ENCODE assay signal across 26 cellular contexts in genomic region chr1:241396747-241397691, GRCh38. TPM values are rescaled to one million over a fixed set of nuclear protein-coding genes. Genes with fewer than 3 reads are reported as not detected.
DNase-seq lines count a peak whose midpoint lies in the region; ATAC-seq, FAIRE-seq and TF ChIP-seq lines count a peak whose summit lies in the region.
"Had no signal": no experiment of that assay in that cellular context is flagged by ENCODE, and none has a peak within 500 bp of the region (broad histone marks: within the 10 kb centered on the region; RNA-seq: fewer than 3 reads in every experiment).

No MANE protein-coding gene starts in this region.

- H3K9me3 Mint-ChIP-seq in osteocyte (ENCODE audit: unreplicated experiment): no peaks in the 10 kb centered on the region
- H3K9me3 Mint-ChIP-seq in activated T-helper 2 cell treated with anti-CD3 and anti-CD28 coated beads, Interferon-gamma antibody, Interleukin-2, Interleukin-4, amounts not matched to agents 10 μg/mL and 5 μg/mL and 100 μg/mL, durations not matched to agents 14 hours and 24 hours and 36 hours: no peaks in the 10 kb centered on the region
- no peaks in the 10 kb centered on the region for H3K9me3 Mint-ChIP-seq in CD4-positive, alpha-beta T cell

- no peak overlapping the region for H2BK15ac ChIP-seq in H1 (ENCODE audit: low read length)

- H3K4me3 Mint-ChIP-seq in osteocyte (ENCODE audit: unreplicated experiment): no peak overlapping the region
- no peak overlapping the region for H3K4me3 Mint-ChIP-seq in activated T-helper 2 cell treated with anti-CD3 and anti-CD28 coated beads, Interferon-gamma antibody, Interleukin-2, Interleukin-4, amounts not matched to agents 10 μg/mL and 5 μg/mL and 100 μg/mL, durations not matched to agents 14 hours and 24 hours and 36 hours (ENCODE audit: low read depth)
- no peak overlapping the region for H3K4me3 Mint-ChIP-seq in CD4-positive, alpha-beta T cell
- H3K4me3 Mint-ChIP-seq: activated CD8-positive, alpha-beta T cell treated with anti-CD3 and anti-CD28 coated beads, Interleukin-2, amount 10 ng/mL, durations not matched to agents 7 days and 5 days; T-cell had no signal

- POLR2A ChIA-PET in H1 (lab: Charles Lee; ENCODE audit: partially characterized antibody): interaction anchor here (0.9 to 1.3 kb wide), 2 partner anchors 9 to 10 kb away, joined by 3 to 4 read pairs; no protein-coding TSS in a partner anchor
- POLR2A ChIA-PET in CD4-positive, alpha-beta T cell (lab: Charles Lee): no interaction called here

- peak overlapping the region; percentile 63 for H2AFZ ChIP-seq in H1 (ENCODE audit: low read length)

- TF ChIP-seq POLR2A in H1 (IDR thresholded peaks at IDR 0.05; ENCODE audit: control extremely low read depth in 1 of 2, low read depth in 2 of 2, low read length in 2 of 2): no peak

- no peaks in the 10 kb centered on the region for H3K36me3 Mint-ChIP-seq in osteocyte (ENCODE audit: unreplicated experiment)
- H3K36me3 Mint-ChIP-seq in activated T-helper 2 cell treated with anti-CD3 and anti-CD28 coated beads, Interferon-gamma antibody, Interleukin-2, Interleukin-4, amounts not matched to agents 10 μg/mL and 5 μg/mL and 100 μg/mL, durations not matched to agents 14 hours and 24 hours and 36 hours (ENCODE audit: low read depth): no peaks in the 10 kb centered on the region
- H3K36me3 Mint-ChIP-seq in CD4-positive, alpha-beta T cell (ENCODE audit: low read depth): no peaks in the 10 kb centered on the region
- H3K36me3 Mint-ChIP-seq: T-cell had no signal

- peaks cover 32% of the 10 kb centered on the region for H3K4me1 Mint-ChIP-seq in osteocyte (ENCODE audit: unreplicated experiment)
- H3K4me1 Mint-ChIP-seq in activated T-helper 2 cell treated with anti-CD3 and anti-CD28 coated beads, Interferon-gamma antibody, Interleukin-2, Interleukin-4, amounts not matched to agents 10 μg/mL and 5 μg/mL and 100 μg/mL, durations not matched to agents 14 hours and 24 hours and 36 hours (ENCODE audit: low read depth): no peaks in the 10 kb centered on the region
- H3K4me1 Mint-ChIP-seq in CD4-positive, alpha-beta T cell (ENCODE audit: low read depth): no peaks in the 10 kb centered on the region
- H3K4me1 Mint-ChIP-seq: T-cell had no signal

- no peak overlapping the region for H3K9ac ChIP-seq in H1 (replicated peaks in 1 of 4; ENCODE audit: extremely low read depth in 1 of 4, low read depth in 3 of 4, low read length in 3 of 4)

- no peaks in the 10 kb centered on the region for H3K79me1 ChIP-seq in H1 (ENCODE audit: low read depth, low read length)

- no peak overlapping the region for H2BK12ac ChIP-seq in H1 (ENCODE audit: low read depth, low read length)

- no peak overlapping the region for H3K23ac ChIP-seq in H1 (ENCODE audit: insufficient read length)

- H2BK120ac ChIP-seq in H1 (replicated peaks; ENCODE audit: low read depth, low read length): no peak overlapping the region

- no peaks in the 10 kb centered on the region for H3K36me3 ChIP-seq in H1 (ENCODE audit: control insufficient read depth in 2 of 4, insufficient read depth in 4 of 4, low read length in 3 of 4)
- H3K36me3 ChIP-seq: upper lobe of left lung had no signal

- no peak overlapping the region for H2BK20ac ChIP-seq in H1 (ENCODE audit: low read length)

- H3K14ac ChIP-seq in H1 (ENCODE audit: insufficient read length): no peak overlapping the region

- H3K9me3 ChIP-seq in H1 (ENCODE audit: insufficient read depth in 2 of 2, low read depth in 1 of 2, low read length in 1 of 2): no peaks in the 10 kb centered on the region
- no peaks in the 10 kb centered on the region for H3K9me3 ChIP-seq in CD4-positive, alpha-beta T cell (ENCODE audit: control insufficient read depth, low read length)
- H3K9me3 ChIP-seq: upper lobe of left lung had no signal

- no peak overlapping the region for H3K4me3 ChIP-seq in H1 (ENCODE audit: extremely low read depth in 1 of 4, insufficient read depth in 2 of 4, low read depth in 3 of 4, low read length in 4 of 4)
- H3K4me3 ChIP-seq: lung, upper lobe of left lung had no signal

- H4K8ac ChIP-seq in H1 (ENCODE audit: extremely low read depth, insufficient read depth, low read length): no peak overlapping the region

- H3K27me3 ChIP-seq in H1 (replicated peaks in 1 of 4; ENCODE audit: control insufficient read depth in 3 of 4, extremely low read depth in 1 of 4, insufficient read depth in 3 of 4, low read length in 3 of 4): no peaks in the 10 kb centered on the region
- H3K27me3 ChIP-seq in CD4-positive, alpha-beta T cell (ENCODE audit: control insufficient read depth, insufficient read depth, low read length): no peaks in the 10 kb centered on the region
- H3K27me3 ChIP-seq: upper lobe of left lung had no signal

- no peak for ATAC-seq in CD4-positive, alpha-beta T cell (ENCODE audit: poor library complexity)
- ATAC-seq: activated CD8-positive, alpha-beta T cell treated with anti-CD3 and anti-CD28 coated beads, Interleukin-2, amount 10 ng/mL, durations not matched to agents 7 days and 5 days; T-cell had no signal

- no peak overlapping the region for H3K27ac ChIP-seq in H1 (ENCODE audit: low read depth, low read length)
- no peak overlapping the region for H3K27ac ChIP-seq in CD4-positive, alpha-beta T cell (ENCODE audit: low read depth, low read length)
- H3K27ac ChIP-seq: C4-2B, upper lobe of left lung had no signal

- peak; percentile 51 for DNase-seq in EH (ENCODE audit: low read depth)
- DNase-seq in NCI-H69 (lab: John Stamatoyannopoulos, UW): peak; percentile 60
- no peak for DNase-seq in H1 (ENCODE audit: low read depth in 1 of 2, low spot score in 2 of 2)
- no peak for DNase-seq in osteocyte (ENCODE audit: extremely low spot score, unreplicated experiment)
- no peak for DNase-seq in MV-4-11 (lab: John Stamatoyannopoulos, UW)
- DNase-seq in NCI-H510A (lab: John Stamatoyannopoulos, UW): no peak
- no peak for DNase-seq in activated T-helper 2 cell treated with anti-CD3 and anti-CD28 coated beads, Interferon-gamma antibody, Interleukin-2, Interleukin-4, amounts not matched to agents 10 μg/mL and 5 μg/mL and 100 μg/mL, durations not matched to agents 14 hours and 24 hours and 36 hours (ENCODE audit: low spot score)
- DNase-seq in CD4-positive, alpha-beta T cell: no peak
- DNase-seq: activated CD4-positive, CD25-positive, alpha-beta regulatory T cell treated with anti-CD3 and anti-CD28 coated beads, Interleukin-2, amount 50 U/mL, for 72 hours; activated CD8-positive, alpha-beta T cell treated with anti-CD3 and anti-CD28 coated beads, Interleukin-2, amount 10 ng/mL, durations not matched to agents 7 days and 5 days; activated naive CD4-positive, alpha-beta T cell; caudate nucleus; H7; hippocampal formation; KBM-7; NCI-H187 treated with DMSO at 0.1 percent for 48 hours; NCI-H774; SIG-M5; stimulated activated CD4-positive, alpha-beta T cell treated with anti-CD3 and anti-CD28 coated beads, Interleukin-12 subunit alpha, Interleukin-12 subunit beta, amount 100 ng/mL, for 4 hours; T-cell; upper lobe of left lung had no signal

- peaks cover 0 to 8% (median 0%) of the 10 kb centered on the region in 4 experiments; a peak in 1 of 7 replicates for H3K4me1 ChIP-seq in H1 (replicated peaks in 1 of 4; ENCODE audit: control insufficient read depth in 3 of 4, insufficient read depth in 4 of 4, low read length in 3 of 4)
- H3K4me1 ChIP-seq: upper lobe of left lung had no signal

- no peak for TF ChIP-seq CTCF in H1 (IDR thresholded peaks at IDR 0.05; ENCODE audit: control extremely low read depth in 1 of 3, insufficient read depth in 1 of 3, low read depth in 1 of 3, low read length in 3 of 3)
- no peak for TF ChIP-seq CTCF in osteocyte (IDR thresholded peaks at IDR 0.05)
- TF ChIP-seq CTCF in CD4-positive, alpha-beta T cell (IDR thresholded peaks at IDR 0.05): no peak

- H3K23me2 ChIP-seq in H1 (ENCODE audit: low read depth, low read length): no peaks in the 10 kb centered on the region; the same call in 1 of the 2 replicates

- no peak overlapping the region for H3K4me2 ChIP-seq in H1 (ENCODE audit: insufficient read depth in 1 of 2, low read depth in 2 of 2, low read length in 2 of 2)

- H3K27ac Mint-ChIP-seq in osteocyte (ENCODE audit: unreplicated experiment): peak overlapping the region; percentile 81
- H3K27ac Mint-ChIP-seq in activated T-helper 2 cell treated with anti-CD3 and anti-CD28 coated beads, Interferon-gamma antibody, Interleukin-2, Interleukin-4, amounts not matched to agents 10 μg/mL and 5 μg/mL and 100 μg/mL, durations not matched to agents 14 hours and 24 hours and 36 hours: no peak overlapping the region
- no peak overlapping the region for H3K27ac Mint-ChIP-seq in CD4-positive, alpha-beta T cell
- H3K27ac Mint-ChIP-seq: activated CD8-positive, alpha-beta T cell treated with anti-CD3 and anti-CD28 coated beads, Interleukin-2, amount 10 ng/mL, durations not matched to agents 7 days and 5 days; T-cell had no signal

- CTCF ChIA-PET in H1 (lab: Charles Lee; ENCODE audit: partially characterized antibody): interaction anchor here (0.7 to 2.5 kb wide), 5 partner anchors 10 to 223 kb away, joined by 3 to 11 read pairs (median 4); no protein-coding TSS in a partner anchor
- CTCF ChIA-PET in CD4-positive, alpha-beta T cell (lab: Charles Lee): interaction anchor here (1.5 kb wide), 1 partner anchor 10 kb away, joined by 5 read pairs; no protein-coding TSS in a partner anchor

- H3K4ac ChIP-seq in H1 (replicated peaks; ENCODE audit: insufficient read length, low read depth, low read length): no peak overlapping the region

- no peak overlapping the region for H4K5ac ChIP-seq in H1 (ENCODE audit: insufficient read length, low read depth, low read length)

- H4K20me1 ChIP-seq in H1 (replicated peaks in 1 of 2; ENCODE audit: control insufficient read depth in 1 of 2, insufficient read depth in 2 of 2, low read length in 2 of 2): no peaks in the 10 kb centered on the region

- no peak overlapping the region for H3K56ac ChIP-seq in H1 (replicated peaks; ENCODE audit: insufficient read length, low read depth, low read length)

- H2BK5ac ChIP-seq in H1 (ENCODE audit: low read depth, low read length): no peak overlapping the region

- no peak overlapping the region for H4K91ac ChIP-seq in H1 (replicated peaks; ENCODE audit: insufficient read length, low read length)

- H2AK5ac ChIP-seq in H1 (ENCODE audit: low read depth, low read length): no peak overlapping the region

- whole genome bisulfite sequencing in H1 (ENCODE audit: extremely low coverage in 1 of 2, insufficient coverage in 1 of 2, insufficient read length in 1 of 2, insufficient replicate concordance in 2 of 2, low coverage in 1 of 2, low lambda C conversion rate in 2 of 2, missing lambda C conversion rate in 1 of 2), 2 experiments: 91% methylated on average over 6 of the region's 6 CpGs; no CpG with 5 or more reads in 1 of the 2 experiments

- no peaks in the 10 kb centered on the region for H3K27me3 Mint-ChIP-seq in osteocyte (ENCODE audit: unreplicated experiment)
- no peaks in the 10 kb centered on the region for H3K27me3 Mint-ChIP-seq in activated T-helper 2 cell treated with anti-CD3 and anti-CD28 coated beads, Interferon-gamma antibody, Interleukin-2, Interleukin-4, amounts not matched to agents 10 μg/mL and 5 μg/mL and 100 μg/mL, durations not matched to agents 14 hours and 24 hours and 36 hours (ENCODE audit: low read depth)
- H3K27me3 Mint-ChIP-seq in CD4-positive, alpha-beta T cell: peaks cover 7% of the 10 kb centered on the region

- H3K18ac ChIP-seq in H1 (ENCODE audit: extremely low read depth, low read length): no peak overlapping the region

- TF ChIP-seq RAD21 in H1 (IDR thresholded peaks at IDR 0.05 in 1 of 2, conservative IDR thresholded peaks at IDR 0.05 in 1 of 2; ENCODE audit: low read depth in 2 of 2, low read length in 2 of 2): no peak

- H3K79me2 ChIP-seq in H1 (ENCODE audit: control insufficient read depth in 1 of 2, insufficient read depth in 2 of 2, low read length in 2 of 2): no peaks in the 10 kb centered on the region

- FAIRE-seq in H1 (lab: Jason Lieb, UNC): no peak
- FAIRE-seq: frontal cortex, keratinocyte had no signal

- TF ChIP-seq EP300 in H1 (IDR thresholded peaks at IDR 0.05; ENCODE audit: borderline replicate concordance in 1 of 2, low read depth in 2 of 2, low read length in 2 of 2): no peak

- intact Hi-C loops in activated T-helper 2 cell treated with anti-CD3 and anti-CD28 coated beads, Interferon-gamma antibody, Interleukin-2, Interleukin-4, amounts not matched to agents 10 μg/mL and 5 μg/mL and 100 μg/mL, durations not matched to agents 14 hours and 24 hours and 36 hours (cut with micrococcal nuclease): no loop called here
- intact Hi-C loops in CD4-positive, alpha-beta T cell (cut with DNase I, micrococcal nuclease): no loop called here

RNA-seq across cellular contexts. Expression of gene RGS7, which starts 40.0 kb away (rescaled TPM):
- 2.1 and 3.0 TPM in 2 replicates for total RNA-seq in H1 (2021; fragmentation: NEBNext Ultra II Directional; extraction: Animal tissue kit (Norgen Biotek cat#: 25700))
- polyA plus RNA-seq in H1 (2011; rRNA removed): 0.88 and 1.6 TPM in 2 replicates
- 1.6 TPM for polyA plus RNA-seq in H1 (2011; cell fraction: cytosol; rRNA removed)
- 1.1 TPM for polyA plus RNA-seq in H1 (2011; cell fraction: nucleus; rRNA removed)
- polyA plus RNA-seq in H1 (2012, experiment 1 of 2): 1.7 to 2.6 TPM (median 2.2 TPM) in 4 replicates
- 0.51 TPM for polyA plus RNA-seq in H1 (2012, experiment 2 of 2)
- 1.2 TPM for polyA plus RNA-seq in H1 (2013, experiment 1 of 2)
- polyA plus RNA-seq in H1 (2013, experiment 2 of 2): 1.2 TPM
- 1.3 and 2.4 TPM in 2 replicates for polyA minus RNA-seq in H1 (2011; rRNA and poly(A)+ RNA removed)
- polyA minus RNA-seq in H1 (2011; cell fraction: cytosol; rRNA and poly(A)+ RNA removed): 1.7 TPM
- polyA minus RNA-seq in H1 (2011; cell fraction: nucleus; rRNA and poly(A)+ RNA removed): 5.5 TPM
- total RNA-seq in osteocyte: 10.8 and 10.9 TPM in 2 replicates
- total RNA-seq in activated T-helper 2 cell treated with anti-CD3 and anti-CD28 coated beads, Interferon-gamma antibody, Interleukin-2, Interleukin-4, amounts not matched to agents 10 μg/mL and 5 μg/mL and 100 μg/mL, durations not matched to agents 14 hours and 24 hours and 36 hours: not detected in 2 replicates
- not detected for total RNA-seq in CD4-positive, alpha-beta T cell
- total RNA-seq: activated CD8-positive, alpha-beta T cell treated with anti-CD3 and anti-CD28 coated beads, Interleukin-2, amount 10 ng/mL, durations not matched to agents 7 days and 5 days; myocyte; T-cell had no signal
- polyA plus RNA-seq: keratinocyte had no signal

Comparison
In these comparisons a context has a peak if more than half of its experiments do, and no peak if none do; other contexts are left out.
1. DNase-seq: peak in EH (single experiment) and NCI-H69 (single experiment); none in H1 (0 of 2), osteocyte (single experiment), MV-4-11 (single experiment), NCI-H510A (single experiment), activated T-helper 2 cell treated with anti-CD3 and anti-CD28 coated beads, Interferon-gamma antibody, Interleukin-2, Interleukin-4, amounts not matched to agents 10 μg/mL and 5 μg/mL and 100 μg/mL, durations not matched to agents 14 hours and 24 hours and 36 hours (single experiment) and CD4-positive, alpha-beta T cell (0 of 10).